8 cellular contexts compared by ENCODE assay signal in genomic region chr1:205430631-205431305, GRCh38. TPM values are rescaled to one million over a fixed set of nuclear protein-coding genes. Genes with fewer than 3 reads are reported as not detected.
DNase-seq lines count a peak whose midpoint lies in the region; ATAC-seq and TF ChIP-seq lines count a peak whose summit lies in the region.

No MANE protein-coding gene starts in this region.

- H3K27me3 Mint-ChIP-seq in endothelial cell (ENCODE audit: unreplicated experiment) = peaks cover 9% of the 10 kb centered on the region

- no peaks in the 10 kb centered on the region for H3K36me3 Mint-ChIP-seq in endothelial cell (ENCODE audit: low read depth, unreplicated experiment)

- peak overlapping the region; percentile 36 for H3K27ac Mint-ChIP-seq in endothelial cell (ENCODE audit: unreplicated experiment)

- H3K4me3 Mint-ChIP-seq in endothelial cell (ENCODE audit: unreplicated experiment) = peak overlapping the region; percentile 90

- peaks cover 5% of the 10 kb centered on the region for H3K4me1 Mint-ChIP-seq in endothelial cell (ENCODE audit: unreplicated experiment)

- H3K9me3 Mint-ChIP-seq in endothelial cell (ENCODE audit: unreplicated experiment) = no peaks in the 10 kb centered on the region

- TF ChIP-seq CTCF in endothelial cell (IDR thresholded peaks at IDR 0.05; ENCODE audit: unreplicated experiment) = peak; percentile 82

- no peak for ATAC-seq in GM18873 (IDR thresholded peaks at IDR 0.05; ENCODE audit: low FRiP score, unreplicated experiment)
- no peak for ATAC-seq in HG02852 (IDR thresholded peaks at IDR 0.05; ENCODE audit: unreplicated experiment)

- peak; percentile 70 for DNase-seq in Daoy (ENCODE audit: low read depth)
- DNase-seq in NAMALWA (ENCODE audit: low spot score) = peak; percentile 88
- DNase-seq in activated CD8-positive, alpha-beta memory T cell treated with anti-CD3 and anti-CD28 coated beads, Interleukin-2, amount 50 U/mL, for 48 hours = peak; percentile 83
- peak; percentile 71 for DNase-seq in endothelial cell (ENCODE audit: low spot score)
- DNase-seq in middle frontal gyrus (ENCODE audit: extremely low spot score, low spot score) = peak; percentile 31
- peak; percentile 20 to 28 for DNase-seq in stimulated activated CD8-positive, alpha-beta memory T cell treated with anti-CD3 and anti-CD28 coated beads, Interleukin-7, amount 100 ng/mL, for 1 hour (ENCODE audit: low read depth in 2 of 2)

RNA-seq across cellular contexts. Expression of gene LEMD1, which starts 8.9 kb away (rescaled TPM):
- total RNA-seq in Daoy (2014; rRNA removed; shearing (Covaris generic)) = 0.74 TPM in 1 of 2 replicates, not detected in the other
- 3.0 TPM for total RNA-seq in endothelial cell (ENCODE audit: unreplicated experiment)

RNA-seq across cellular contexts. Expression of gene BLACAT1, which starts 25.1 kb away (rescaled TPM):
- total RNA-seq in Daoy (2014; rRNA removed; shearing (Covaris generic)) = 0.30 and 0.86 TPM in 2 replicates
- total RNA-seq in endothelial cell (ENCODE audit: unreplicated experiment) = 2.2 TPM

Comparison
In these comparisons a context has a peak if more than half of its experiments do, and no peak if none do; other contexts are left out.
1. DNase-seq: peak in every context shown above with its lines; median percentile 88 in NAMALWA; 83 in activated CD8-positive, alpha-beta memory T cell treated with anti-CD3 and anti-CD28 coated beads, Interleukin-2, amount 50 U/mL, for 48 hours; 71 in endothelial cell; 70 in Daoy; 31 in middle frontal gyrus; 24 in stimulated activated CD8-positive, alpha-beta memory T cell treated with anti-CD3 and anti-CD28 coated beads, Interleukin-7, amount 100 ng/mL, for 1 hour.